21 cellular contexts compared by ENCODE assay signal in the genomic region with DNA sequence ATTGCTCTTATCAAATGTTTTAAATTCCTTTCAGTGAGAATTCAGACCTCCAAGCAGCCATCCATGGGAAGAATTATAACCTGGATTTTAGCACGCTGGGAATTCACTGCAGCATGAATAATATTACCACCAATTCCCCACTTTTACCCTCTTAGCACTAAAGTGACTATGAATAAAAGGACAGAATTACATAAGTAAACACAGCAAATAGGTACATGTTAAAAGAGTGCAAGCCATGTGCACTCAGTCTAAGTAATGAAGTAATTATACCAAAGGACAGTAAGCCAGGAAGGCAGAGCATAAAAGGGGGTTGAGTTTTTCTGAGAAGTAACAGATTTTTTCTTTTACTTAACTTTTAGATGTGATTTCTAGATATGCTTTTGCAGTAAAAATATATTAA.
A peak's percentile ranks its signal among the peaks of the same experiment; 100 is the strongest.
DNase-seq lines count a peak whose midpoint lies in the region; ATAC-seq lines count a peak whose summit lies in the region.
"Had no signal": no experiment of that assay in that cellular context is flagged by ENCODE, and none has a peak within 500 bp of the region (broad histone marks: within the 10 kb centered on the region; RNA-seq: fewer than 3 reads in every experiment).

No MANE protein-coding gene starts in this region.

- DNase-seq in NCI-H1105 (lab: John Stamatoyannopoulos, UW) (peak; percentile 82), NCI-H1436 treated with DMSO at 0.1 percent for 48 hours (lab: John Stamatoyannopoulos, UW) (peak; percentile 96), NCI-H345 (lab: John Stamatoyannopoulos, UW) (peak; percentile 33)
- DNase-seq: ACHN; C1 segment of cervical spinal cord; CD8-positive, alpha-beta memory T cell; GOT3; IMR-90; NCI-H2029 treated with DMSO at 0.1 percent for 48 hours; NCI-H446; NCI-H526 treated with DMSO at 0.1 percent for 48 hours; PC-3; SIG-M5; T-helper 1 cell; T-helper 9 cell had no signal

- H3K9me3 ChIP-seq in endocrine pancreas (ENCODE audit: control insufficient read depth, low read length): no peaks in the 10 kb centered on the region

- H3K4me3 ChIP-seq in endocrine pancreas (ENCODE audit: control insufficient read depth, insufficient read depth, low read length): peak overlapping the region; percentile 14

- peaks cover 6% of the 10 kb centered on the region for H3K4me1 ChIP-seq in endocrine pancreas (ENCODE audit: control insufficient read depth, insufficient read depth, low read length)

- ATAC-seq in GM21529 (IDR thresholded peaks at IDR 0.05; ENCODE audit: unreplicated experiment) (no peak), HG02678 (IDR thresholded peaks at IDR 0.05; ENCODE audit: unreplicated experiment) (no peak), HG02938 (IDR thresholded peaks at IDR 0.05; ENCODE audit: unreplicated experiment) (no peak), GM19395 (IDR thresholded peaks at IDR 0.05; ENCODE audit: unreplicated experiment) (no peak)
- ATAC-seq: PC-3, SK-N-SH treated with all-trans-retinoic acid at 6 μM for 48 hours had no signal

- H3K36me3 ChIP-seq in endocrine pancreas (ENCODE audit: control insufficient read depth, insufficient read depth, low read length): no peaks in the 10 kb centered on the region

- no peak overlapping the region for H3K9ac ChIP-seq in endocrine pancreas (ENCODE audit: control insufficient read depth, insufficient read depth, low read length)

- H3K27me3 ChIP-seq in endocrine pancreas (ENCODE audit: control insufficient read depth, insufficient read depth, low read length): no peaks in the 10 kb centered on the region

Comparison
In these comparisons a context has a peak if more than half of its experiments do, and no peak if none do; other contexts are left out.
1. DNase-seq: peak in every context shown above with its lines; median percentile 96 in NCI-H1436 treated with DMSO at 0.1 percent for 48 hours; 82 in NCI-H1105; 33 in NCI-H345.